Comparison of ENCODE assay signal across 9 cellular contexts in genomic region chr2:181128199-181128598, GRCh38.
DNase-seq lines count a peak whose midpoint lies in the region; ATAC-seq lines count a peak whose summit lies in the region.
"Had no signal": no experiment of that assay in that cellular context is flagged by ENCODE, and none has a peak within 500 bp of the region (broad histone marks: within the 10 kb centered on the region; RNA-seq: fewer than 3 reads in every experiment).

No MANE protein-coding gene starts in this region.

- intact Hi-C loops in activated CD4-positive, alpha-beta T cell treated with anti-CD3 and anti-CD28 coated beads, Interleukin-2, amount 10 ng/mL, durations not matched to agents 24 days and 14 days (cut with micrococcal nuclease), result loop anchor here (1.0 kb wide), 2 partner anchors 14 to 22 kb away; no protein-coding TSS in a partner anchor

- H3K4me1 Mint-ChIP-seq in activated CD4-positive, alpha-beta T cell treated with anti-CD3 and anti-CD28 coated beads, Interleukin-2, amount 10 ng/mL, durations not matched to agents 24 days and 14 days, result peaks cover 60% of the 10 kb centered on the region
- peaks cover 58% of the 10 kb centered on the region for H3K4me1 Mint-ChIP-seq in central memory CD8-positive, alpha-beta T cell

- H3K4me3 Mint-ChIP-seq in activated CD4-positive, alpha-beta T cell treated with anti-CD3 and anti-CD28 coated beads, Interleukin-2, amount 10 ng/mL, durations not matched to agents 24 days and 14 days, result peak overlapping the region; percentile 22
- H3K4me3 Mint-ChIP-seq in central memory CD8-positive, alpha-beta T cell, result peak overlapping the region; percentile 21

- no peak for DNase-seq in activated CD4-positive, alpha-beta T cell treated with anti-CD3 and anti-CD28 coated beads, Interleukin-2, amount 10 ng/mL, durations not matched to agents 24 days and 14 days
- DNase-seq in activated CD4-positive, alpha-beta T cell treated with anti-CD3 and anti-CD28 coated beads for 48 hours, result no peak
- DNase-seq in central memory CD8-positive, alpha-beta T cell (ENCODE audit: low spot score in 2 of 2), result no peak
- no peak for DNase-seq in stimulated activated CD4-positive, alpha-beta T cell treated with anti-CD3 and anti-CD28 coated beads, Interleukin-4, amount 100 ng/mL, for 1 hour
- DNase-seq in Ammon's horn (ENCODE audit: low spot score), result no peak
- no peak for DNase-seq in T1000 (lab: John Stamatoyannopoulos, UW)
- DNase-seq: dorsolateral prefrontal cortex had no signal

- no peaks in the 10 kb centered on the region for H3K27me3 Mint-ChIP-seq in activated CD4-positive, alpha-beta T cell treated with anti-CD3 and anti-CD28 coated beads, Interleukin-2, amount 10 ng/mL, durations not matched to agents 24 days and 14 days
- H3K27me3 Mint-ChIP-seq in central memory CD8-positive, alpha-beta T cell, result no peaks in the 10 kb centered on the region

- peak overlapping the region; percentile 76 for H3K27ac Mint-ChIP-seq in activated CD4-positive, alpha-beta T cell treated with anti-CD3 and anti-CD28 coated beads, Interleukin-2, amount 10 ng/mL, durations not matched to agents 24 days and 14 days
- H3K27ac Mint-ChIP-seq in central memory CD8-positive, alpha-beta T cell (ENCODE audit: low read depth), result peak overlapping the region; percentile 30

- ATAC-seq in GM21529 (IDR thresholded peaks at IDR 0.05; ENCODE audit: unreplicated experiment) (peak; percentile 67), HG03175 (IDR thresholded peaks at IDR 0.05; ENCODE audit: unreplicated experiment) (peak; percentile 56)
- no peak for ATAC-seq in central memory CD8-positive, alpha-beta T cell (replicated peaks; ENCODE audit: extremely low read depth, poor library complexity, severe bottlenecking)

- peaks cover 3% of the 10 kb centered on the region for H3K9me3 Mint-ChIP-seq in activated CD4-positive, alpha-beta T cell treated with anti-CD3 and anti-CD28 coated beads, Interleukin-2, amount 10 ng/mL, durations not matched to agents 24 days and 14 days
- H3K9me3 Mint-ChIP-seq in central memory CD8-positive, alpha-beta T cell, result peaks cover 4% of the 10 kb centered on the region

- H3K36me3 Mint-ChIP-seq in activated CD4-positive, alpha-beta T cell treated with anti-CD3 and anti-CD28 coated beads, Interleukin-2, amount 10 ng/mL, durations not matched to agents 24 days and 14 days (ENCODE audit: low read depth), result peaks cover 16% of the 10 kb centered on the region
- peaks cover 12% of the 10 kb centered on the region for H3K36me3 Mint-ChIP-seq in central memory CD8-positive, alpha-beta T cell (ENCODE audit: insufficient read depth)
